ENCODE assay signal across 2 cellular contexts in the genomic region with DNA sequence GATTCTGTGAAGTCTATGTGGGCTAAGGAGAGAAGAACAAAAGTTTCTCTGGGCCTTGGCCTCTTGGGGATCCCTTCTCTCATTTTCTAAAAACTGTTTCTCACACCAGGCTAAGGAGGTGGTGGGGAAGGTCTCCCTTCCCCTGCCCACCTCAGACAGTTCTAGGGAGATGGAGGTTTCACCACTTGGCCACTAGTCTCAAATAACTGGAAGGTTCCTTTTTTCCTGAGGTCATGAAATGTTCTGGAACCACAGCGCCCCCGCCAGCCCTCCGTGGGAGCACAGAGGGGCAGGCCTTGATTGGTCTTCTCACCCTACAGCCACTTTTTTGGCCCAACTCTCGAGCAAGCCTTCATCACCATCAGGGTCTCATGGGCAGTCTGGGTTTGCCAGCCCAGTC.
TF ChIP-seq lines count a peak whose summit lies in the region.

No MANE protein-coding gene starts in this region.

TF ChIP-seq in WTC11, 78 proteins besides CTCF, POLR2A, EP300 and RAD21 (continued from another document):
- TF ChIP-seq ERG (CRISPR knock-in tag; IDR thresholded peaks at IDR 0.05) (no peak), CREB1 (CRISPR knock-in tag; IDR thresholded peaks at IDR 0.05) (no peak), NFATC4 (CRISPR knock-in tag; IDR thresholded peaks at IDR 0.05) (no peak), ZNF121 (CRISPR knock-in tag; IDR thresholded peaks at IDR 0.05) (no peak), OVOL2 (CRISPR knock-in tag; IDR thresholded peaks at IDR 0.05; ENCODE audit: borderline replicate concordance) (no peak), MXD4 (CRISPR knock-in tag; IDR thresholded peaks at IDR 0.05; ENCODE audit: borderline replicate concordance) (no peak), MYBL2 (CRISPR knock-in tag; IDR thresholded peaks at IDR 0.05) (no peak), SP1 (CRISPR knock-in tag; conservative IDR thresholded peaks at IDR 0.05) (no peak)
- TF ChIP-seq, protein P1, sequence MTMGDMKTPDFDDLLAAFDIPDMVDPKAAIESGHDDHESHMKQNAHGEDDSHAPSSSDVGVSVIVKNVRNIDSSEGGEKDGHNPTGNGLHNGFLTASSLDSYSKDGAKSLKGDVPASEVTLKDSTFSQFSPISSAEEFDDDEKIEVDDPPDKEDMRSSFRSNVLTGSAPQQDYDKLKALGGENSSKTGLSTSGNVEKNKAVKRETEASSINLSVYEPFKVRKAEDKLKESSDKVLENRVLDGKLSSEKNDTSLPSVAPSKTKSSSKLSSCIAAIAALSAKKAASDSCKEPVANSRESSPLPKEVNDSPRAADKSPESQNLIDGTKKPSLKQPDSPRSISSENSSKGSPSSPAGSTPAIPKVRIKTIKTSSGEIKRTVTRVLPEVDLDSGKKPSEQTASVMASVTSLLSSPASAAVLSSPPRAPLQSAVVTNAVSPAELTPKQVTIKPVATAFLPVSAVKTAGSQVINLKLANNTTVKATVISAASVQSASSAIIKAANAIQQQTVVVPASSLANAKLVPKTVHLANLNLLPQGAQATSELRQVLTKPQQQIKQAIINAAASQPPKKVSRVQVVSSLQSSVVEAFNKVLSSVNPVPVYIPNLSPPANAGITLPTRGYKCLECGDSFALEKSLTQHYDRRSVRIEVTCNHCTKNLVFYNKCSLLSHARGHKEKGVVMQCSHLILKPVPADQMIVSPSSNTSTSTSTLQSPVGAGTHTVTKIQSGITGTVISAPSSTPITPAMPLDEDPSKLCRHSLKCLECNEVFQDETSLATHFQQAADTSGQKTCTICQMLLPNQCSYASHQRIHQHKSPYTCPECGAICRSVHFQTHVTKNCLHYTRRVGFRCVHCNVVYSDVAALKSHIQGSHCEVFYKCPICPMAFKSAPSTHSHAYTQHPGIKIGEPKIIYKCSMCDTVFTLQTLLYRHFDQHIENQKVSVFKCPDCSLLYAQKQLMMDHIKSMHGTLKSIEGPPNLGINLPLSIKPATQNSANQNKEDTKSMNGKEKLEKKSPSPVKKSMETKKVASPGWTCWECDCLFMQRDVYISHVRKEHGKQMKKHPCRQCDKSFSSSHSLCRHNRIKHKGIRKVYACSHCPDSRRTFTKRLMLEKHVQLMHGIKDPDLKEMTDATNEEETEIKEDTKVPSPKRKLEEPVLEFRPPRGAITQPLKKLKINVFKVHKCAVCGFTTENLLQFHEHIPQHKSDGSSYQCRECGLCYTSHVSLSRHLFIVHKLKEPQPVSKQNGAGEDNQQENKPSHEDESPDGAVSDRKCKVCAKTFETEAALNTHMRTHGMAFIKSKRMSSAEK (CRISPR knock-in tag; IDR thresholded peaks at IDR 0.05; ENCODE audit: borderline replicate concordance): no peak

TF ChIP-seq in liver, 16 proteins besides CTCF, POLR2A, EP300 and RAD21 (continued from another document):
- TF ChIP-seq REST (IDR thresholded peaks at IDR 0.05) (no peak), HNF4G (IDR thresholded peaks at IDR 0.05) (no peak), ATF3 (IDR thresholded peaks at IDR 0.05) (no peak), RXRA (IDR thresholded peaks at IDR 0.05) (no peak), TAF1 (conservative IDR thresholded peaks at IDR 0.05) (no peak), GABPA (IDR thresholded peaks at IDR 0.05 in 1 of 2, conservative IDR thresholded peaks at IDR 0.05 in 1 of 2) (no peak)
- TF ChIP-seq, protein P2, sequence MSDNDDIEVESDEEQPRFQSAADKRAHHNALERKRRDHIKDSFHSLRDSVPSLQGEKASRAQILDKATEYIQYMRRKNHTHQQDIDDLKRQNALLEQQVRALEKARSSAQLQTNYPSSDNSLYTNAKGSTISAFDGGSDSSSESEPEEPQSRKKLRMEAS (IDR thresholded peaks at IDR 0.05): no peak
